ENCODE assay signal across 7 cellular contexts in the genomic region with DNA sequence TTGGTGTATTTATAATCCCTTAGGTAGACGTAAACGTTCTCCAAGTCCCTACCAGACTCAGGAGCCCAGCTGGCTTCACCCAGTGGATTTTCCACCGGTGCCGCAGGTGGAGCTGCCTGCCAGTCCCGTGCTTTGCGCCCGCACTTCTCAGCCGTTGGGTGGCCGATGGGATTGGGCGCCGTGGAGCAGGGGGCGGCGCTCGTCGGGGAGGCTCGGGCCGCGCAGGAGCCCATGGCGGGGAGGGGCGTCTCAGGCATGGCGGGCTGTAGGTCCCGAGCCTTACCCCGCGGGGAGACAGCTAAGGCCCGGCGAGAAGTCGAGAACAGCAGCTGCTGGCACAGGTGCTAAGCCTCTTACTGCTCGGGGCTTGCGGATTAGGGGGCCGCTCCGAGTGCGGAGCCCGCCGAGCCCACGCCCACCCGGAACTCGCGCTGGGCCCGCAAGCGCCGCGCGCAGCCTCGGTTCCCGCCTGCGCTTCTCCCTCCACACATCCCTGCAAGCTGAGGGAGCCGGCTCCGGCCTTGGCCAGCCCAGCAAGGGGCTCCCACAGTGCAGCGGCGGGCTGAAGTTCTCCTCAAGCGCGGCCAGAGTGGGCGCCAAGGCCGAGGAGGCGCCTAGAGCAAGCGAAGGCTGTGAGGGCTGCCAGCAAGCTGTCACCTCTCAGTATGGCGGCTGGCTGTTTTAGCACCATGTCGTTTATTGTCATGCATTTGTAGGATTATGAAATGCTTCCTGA. TPM values are rescaled to one million over a fixed set of nuclear protein-coding genes. Genes with fewer than 3 reads are reported as not detected.
DNase-seq lines count a peak whose midpoint lies in the region; ATAC-seq, FAIRE-seq and TF ChIP-seq lines count a peak whose summit lies in the region.

No MANE protein-coding gene starts in this region.

- no CpG with 5 or more reads among the region's 58 CpGs for WGBS in neuronal stem cell (ENCODE audit: extremely low coverage in 2 of 2, insufficient read length in 2 of 2, insufficient replicate concordance in 1 of 2), 2 donors

- H3K4me2 ChIP-seq in neuronal stem cell (ENCODE audit: insufficient read depth, low read length, poor library complexity, severe bottlenecking) = peak overlapping the region; percentile 61

- H3K9ac ChIP-seq in neuronal stem cell (ENCODE audit: low read depth, low read length, poor library complexity) = peak overlapping the region; percentile 88

- H3K4ac ChIP-seq in neuronal stem cell (ENCODE audit: low read length) = no peak overlapping the region

- H2BK5ac ChIP-seq in neuronal stem cell (ENCODE audit: low read length) = no peak overlapping the region

- H3K4me3 ChIP-seq in HL-60 (replicated peaks; ENCODE audit: insufficient read depth, low read length) (peak overlapping the region; percentile 58), neuronal stem cell (ENCODE audit: low read length in 2 of 2) (peak overlapping the region; percentile 66 to 90)

- no peak for TF ChIP-seq CTCF in HL-60 (IDR thresholded peaks at IDR 0.05; ENCODE audit: insufficient read depth, low read length)
- no peak for TF ChIP-seq CTCF in foreskin keratinocyte (conservative IDR thresholded peaks at IDR 0.05)

- peak overlapping the region; percentile 96 for H2AFZ ChIP-seq in neuronal stem cell (ENCODE audit: low read length)

- no peaks in the 10 kb centered on the region for H3K36me3 ChIP-seq in neuronal stem cell (replicated peaks in 1 of 2; ENCODE audit: control insufficient read depth in 2 of 2, insufficient read depth in 2 of 2, low read length in 2 of 2)

- no peak for FAIRE-seq in RCC 7860 (lab: Jason Lieb, UNC)

- H3K14ac ChIP-seq in neuronal stem cell (ENCODE audit: low read length) = no peak overlapping the region

- peak overlapping the region; percentile 16 for H2BK15ac ChIP-seq in neuronal stem cell (ENCODE audit: low read length)

- no peak overlapping the region for H4K8ac ChIP-seq in neuronal stem cell (ENCODE audit: low read depth, low read length)

- no peak overlapping the region for H2BK12ac ChIP-seq in neuronal stem cell (ENCODE audit: low read length)

- DNase-seq in HL-60 (ENCODE audit: low read depth in 1 of 2, low spot score in 1 of 2) (peak in 1 of 2 experiments; percentile 72), RCC 7860 (ENCODE audit: low spot score) (peak; percentile 31), foreskin keratinocyte (peak in 1 of 2 donors; percentile 55), neuronal stem cell (ENCODE audit: low spot score) (peak; percentile 54), substantia nigra (lab: John Stamatoyannopoulos, UW) (peak in 39 of 49 donors; percentile 0 to 68 (median 36))
- peak; percentile 67 for DNase-seq in activated T-helper 9 cell treated with anti-CD3 and anti-CD28 coated beads, Interleukin-2, amount 50 U/mL, for 16 hours (ENCODE audit: low read depth)

- no peaks in the 10 kb centered on the region for H3K27me3 ChIP-seq in HL-60 (ENCODE audit: insufficient read depth, poor library complexity, severe bottlenecking)
- H3K27me3 ChIP-seq in foreskin keratinocyte = no peaks in the 10 kb centered on the region
- H3K27me3 ChIP-seq in neuronal stem cell (ENCODE audit: control insufficient read depth in 3 of 3, insufficient read depth in 3 of 3, low read depth in 1 of 3, low read length in 3 of 3) = no peaks in the 10 kb centered on the region

- H3K27ac ChIP-seq in HL-60 (replicated peaks) = peak overlapping the region; percentile 79
- H3K27ac ChIP-seq in foreskin keratinocyte = no peak overlapping the region
- peak overlapping the region; percentile 65 for H3K27ac ChIP-seq in neuronal stem cell (replicated peaks; ENCODE audit: low read length)
- H3K27ac ChIP-seq in substantia nigra (ENCODE audit: low read depth, low read length, poor library complexity, severe bottlenecking) = peak overlapping the region; percentile 42

- peaks cover 3 to 12% of the 10 kb centered on the region in 2 donors for H3K9me3 ChIP-seq in neuronal stem cell (replicated peaks in 1 of 2; ENCODE audit: control insufficient read depth in 2 of 2, insufficient read depth in 1 of 2, low read depth in 1 of 2, low read length in 2 of 2)

- H2BK120ac ChIP-seq in neuronal stem cell (ENCODE audit: low read depth, low read length) = no peak overlapping the region

- no peak overlapping the region for H3K23ac ChIP-seq in neuronal stem cell (ENCODE audit: low read depth, low read length, poor library complexity)

- no peak overlapping the region for H2AK5ac ChIP-seq in neuronal stem cell (ENCODE audit: low read depth, low read length)

- H3K18ac ChIP-seq in neuronal stem cell (ENCODE audit: low read length) = peak overlapping the region; percentile 94

- H4K91ac ChIP-seq in neuronal stem cell (ENCODE audit: low read depth, low read length, poor library complexity) = no peak overlapping the region

- peak; percentile 44 for ATAC-seq in GM18867 (IDR thresholded peaks at IDR 0.05; ENCODE audit: unreplicated experiment)
- ATAC-seq in foreskin keratinocyte = peak; percentile 65

- H3K4me1 ChIP-seq in foreskin keratinocyte = no peaks in the 10 kb centered on the region
- H3K4me1 ChIP-seq in neuronal stem cell (ENCODE audit: control insufficient read depth in 2 of 2, insufficient read depth in 1 of 2, low read depth in 1 of 2, low read length in 2 of 2) = no peaks in the 10 kb centered on the region

- no peaks in the 10 kb centered on the region for H3K79me1 ChIP-seq in neuronal stem cell (ENCODE audit: low read depth, low read length)

RNA-seq across cellular contexts. Expression of a gene that starts 57.3 kb away (rescaled TPM):
- 50.9 and 60.1 TPM in 2 replicates for total RNA-seq in foreskin keratinocyte
- polyA plus RNA-seq in foreskin keratinocyte = 35.0 and 37.5 TPM in 2 replicates
- polyA plus RNA-seq in neuronal stem cell (2013, experiment 1 of 2) = 38.5 TPM
- polyA plus RNA-seq in neuronal stem cell (2013, experiment 2 of 2) = 37.5 TPM
